19 cellular contexts compared by ENCODE assay signal in the genomic region with DNA sequence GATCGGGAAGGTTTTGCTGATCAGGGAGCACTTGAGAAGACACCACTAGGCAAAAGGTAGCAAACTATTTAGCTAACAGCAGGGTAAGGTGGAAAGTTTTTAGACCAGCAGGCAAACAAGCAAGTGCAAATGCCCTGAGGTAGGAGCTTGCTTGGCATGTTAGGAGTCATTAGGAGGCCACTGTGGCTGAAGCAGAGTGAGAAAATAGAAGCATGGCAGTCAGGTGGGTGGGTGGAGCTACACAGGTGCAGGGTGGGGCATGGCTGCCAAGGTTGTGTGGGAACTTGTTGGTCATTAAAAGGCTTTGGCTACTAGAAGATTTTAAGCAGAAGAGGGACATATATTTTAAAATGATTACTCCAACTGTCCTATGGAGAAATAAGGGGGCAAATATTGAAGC.
A peak's percentile ranks its signal among the peaks of the same experiment; 100 is the strongest.
DNase-seq lines count a peak whose midpoint lies in the region; ATAC-seq and TF ChIP-seq lines count a peak whose summit lies in the region.
"Had no signal": no experiment of that assay in that cellular context is flagged by ENCODE, and none has a peak within 500 bp of the region (broad histone marks: within the 10 kb centered on the region; RNA-seq: fewer than 3 reads in every experiment).

No MANE protein-coding gene starts in this region.

- H2AFZ ChIP-seq in hepatocyte = no peak overlapping the region

- H3K9me3 Mint-ChIP-seq in Caco-2 (ENCODE audit: unreplicated experiment) = peaks cover 29% of the 10 kb centered on the region
- no peaks in the 10 kb centered on the region for H3K9me3 Mint-ChIP-seq in osteocyte (ENCODE audit: unreplicated experiment)

- peaks cover 56% of the 10 kb centered on the region for H3K4me1 Mint-ChIP-seq in Caco-2 (ENCODE audit: low read depth, unreplicated experiment)
- peaks cover 34% of the 10 kb centered on the region for H3K4me1 Mint-ChIP-seq in osteocyte (ENCODE audit: unreplicated experiment)
- H3K4me1 Mint-ChIP-seq: CD4-positive, alpha-beta memory T cell had no signal

- no peaks in the 10 kb centered on the region for H3K27me3 Mint-ChIP-seq in Caco-2 (ENCODE audit: insufficient read depth, unreplicated experiment)
- no peaks in the 10 kb centered on the region for H3K27me3 Mint-ChIP-seq in osteocyte (ENCODE audit: unreplicated experiment)

- intact Hi-C loops in Caco-2 (cut with micrococcal nuclease; ENCODE audit: unreplicated experiment) = loop anchor here (10.0 kb wide), 2 partner anchors 77 to 237 kb away; no protein-coding TSS in a partner anchor

- H3K4me1 ChIP-seq in Caco-2 = peaks cover 80% of the 10 kb centered on the region
- peaks cover 49% of the 10 kb centered on the region for H3K4me1 ChIP-seq in hepatocyte (ENCODE audit: insufficient read depth)

- H3K4me2 ChIP-seq in hepatocyte = no peak overlapping the region

- H3K27me3 ChIP-seq in Caco-2 (replicated peaks; ENCODE audit: control insufficient read depth, insufficient read depth, low read length) (no peaks in the 10 kb centered on the region), hepatocyte (no peaks in the 10 kb centered on the region)

- H3K79me2 ChIP-seq in hepatocyte = no peaks in the 10 kb centered on the region

- DNase-seq in Caco-2 (no peak), RPMI8226 (peak; percentile 47), hepatocyte (ENCODE audit: low spot score) (no peak), NCI-H2029 (lab: John Stamatoyannopoulos, UW) (no peak), kidney tubule cell (ENCODE audit: low spot score) (no peak), osteocyte (ENCODE audit: extremely low spot score, unreplicated experiment) (no peak)
- DNase-seq: 8988T; C1 segment of cervical spinal cord; CD4-positive, alpha-beta memory T cell; COR-L47; DMS153; DMS79; EL; GDM1; GOT3; H7; HCEC 1CT had no signal

- no peak for ATAC-seq in GM21717 (IDR thresholded peaks at IDR 0.05; ENCODE audit: unreplicated experiment)
- ATAC-seq: GM12878 had no signal

- H3K4me3 Mint-ChIP-seq in Caco-2 (ENCODE audit: unreplicated experiment) (no peak overlapping the region), osteocyte (ENCODE audit: unreplicated experiment) (no peak overlapping the region)
- H3K4me3 Mint-ChIP-seq: CD4-positive, alpha-beta memory T cell had no signal

- POLR2A ChIA-PET in Caco-2 (lab: Charles Lee) = no interaction called here

- H3K9me2 ChIP-seq in hepatocyte (replicated peaks; ENCODE audit: insufficient read depth) = no peaks in the 10 kb centered on the region

- WGBS in hepatocyte (ENCODE audit: low lambda C conversion rate, missing lambda C conversion rate) = 100% methylated on average over 1 of the region's 1 CpG

- no peaks in the 10 kb centered on the region for H3K36me3 ChIP-seq in Caco-2 (ENCODE audit: control insufficient read depth, insufficient read depth, low read length)
- no peaks in the 10 kb centered on the region for H3K36me3 ChIP-seq in hepatocyte (replicated peaks; ENCODE audit: insufficient read depth, low read depth)

- no TSS peak for BruUV-seq in Caco-2 (replicated peaks; lab: Mats Ljungman, UMichigan)

- H3K9me3 ChIP-seq in Caco-2 (no peaks in the 10 kb centered on the region), hepatocyte (ENCODE audit: low read depth) (no peaks in the 10 kb centered on the region)

- no peak overlapping the region for H3K4me3 ChIP-seq in Caco-2 (ENCODE audit: low read depth, low read length)
- no peak overlapping the region for H3K4me3 ChIP-seq in hepatocyte
- H3K4me3 ChIP-seq: GM12878 had no signal

- H3K27ac ChIP-seq in hepatocyte = peak overlapping the region; percentile 93

- no peaks in the 10 kb centered on the region for H4K20me1 ChIP-seq in hepatocyte (ENCODE audit: insufficient read depth, poor library complexity, severe bottlenecking)

- H3K27ac Mint-ChIP-seq in Caco-2 (ENCODE audit: unreplicated experiment) (peak overlapping the region; percentile 14), osteocyte (ENCODE audit: unreplicated experiment) (no peak overlapping the region)
- H3K27ac Mint-ChIP-seq: CD4-positive, alpha-beta memory T cell had no signal

- TF ChIP-seq CTCF in Caco-2 (IDR thresholded peaks at IDR 0.05; ENCODE audit: insufficient read depth in 1 of 2, low read depth in 1 of 2, low read length in 1 of 2, severe bottlenecking in 1 of 2, unreplicated experiment in 1 of 2) (no peak), hepatocyte (IDR thresholded peaks at IDR 0.05; ENCODE audit: poor library complexity) (no peak), osteocyte (IDR thresholded peaks at IDR 0.05) (no peak)

- CTCF ChIA-PET in Caco-2 (lab: Charles Lee) = no interaction called here

- H3K36me3 Mint-ChIP-seq in Caco-2 (ENCODE audit: insufficient read depth, unreplicated experiment) (peaks cover 13% of the 10 kb centered on the region), osteocyte (ENCODE audit: unreplicated experiment) (no peaks in the 10 kb centered on the region)
- H3K36me3 Mint-ChIP-seq: CD4-positive, alpha-beta memory T cell had no signal
